23 cellular contexts compared by ENCODE assay signal in genomic region chr14:100219126-100219785, GRCh38. TPM values are rescaled to one million over a fixed set of nuclear protein-coding genes. Genes with fewer than 3 reads are reported as not detected.
A peak's percentile ranks its signal among the peaks of the same experiment; 100 is the strongest.
DNase-seq lines count a peak whose midpoint lies in the region; ATAC-seq, FAIRE-seq and TF ChIP-seq lines count a peak whose summit lies in the region.
"Had no signal": no experiment of that assay in that cellular context is flagged by ENCODE, and none has a peak within 500 bp of the region (broad histone marks: within the 10 kb centered on the region; RNA-seq: fewer than 3 reads in every experiment).

No MANE protein-coding gene starts in this region.

- H3K23ac ChIP-seq in neuronal stem cell (ENCODE audit: low read depth, low read length, poor library complexity), result no peak overlapping the region

- no peak overlapping the region for H3K4me3 ChIP-seq in spleen
- H3K4me3 ChIP-seq in hepatocyte, result no peak overlapping the region
- H3K4me3 ChIP-seq in neuronal stem cell (ENCODE audit: low read length in 2 of 2), result no peak overlapping the region
- H3K4me3 ChIP-seq: coronary artery, sigmoid colon had no signal

- no peak for FAIRE-seq in GM12892 (lab: Jason Lieb, UNC)
- FAIRE-seq: G401.6 had no signal

- 87 to 98% (median 94%) methylated on average over 4 of the region's 4 CpGs for WGBS in spleen, 5 donors
- 96% methylated on average over 4 of the region's 4 CpGs for WGBS in hepatocyte (ENCODE audit: low lambda C conversion rate, missing lambda C conversion rate)
- WGBS in neuronal stem cell (ENCODE audit: extremely low coverage in 2 of 2, insufficient read length in 2 of 2, insufficient replicate concordance in 1 of 2), 2 donors, result no CpG with 5 or more reads among the region's 4 CpGs

- H3K36me3 ChIP-seq in spleen, result no peaks in the 10 kb centered on the region
- no peaks in the 10 kb centered on the region for H3K36me3 ChIP-seq in hepatocyte (replicated peaks; ENCODE audit: insufficient read depth, low read depth)
- H3K36me3 ChIP-seq in neuronal stem cell (replicated peaks in 1 of 2; ENCODE audit: control insufficient read depth in 2 of 2, insufficient read depth in 2 of 2, low read length in 2 of 2), result no peaks in the 10 kb centered on the region
- H3K36me3 ChIP-seq: sigmoid colon had no signal

- H3K9me2 ChIP-seq in hepatocyte (replicated peaks; ENCODE audit: insufficient read depth), result no peaks in the 10 kb centered on the region

- H2BK12ac ChIP-seq in neuronal stem cell (ENCODE audit: low read length), result no peak overlapping the region

- DNase-seq in activated naive CD4-positive, alpha-beta T cell treated with anti-CD3 and anti-CD28 coated beads, Interleukin-2, amount 10 ng/mL, durations not matched to agents 7 days and 5 days, result no peak
- no peak for DNase-seq in activated naive CD4-positive, alpha-beta T cell (lab: John Stamatoyannopoulos, UW)
- DNase-seq in T-cell (no peak), fibroblast of peridontal ligament (ENCODE audit: extremely low read depth) (peak; percentile 37), spleen (peak; percentile 20), GM12892 (ENCODE audit: insufficient read length) (no peak), hepatocyte (ENCODE audit: low spot score) (no peak), neuronal stem cell (ENCODE audit: low spot score) (no peak)
- DNase-seq: ACHN; activated naive CD4-positive, alpha-beta T cell treated with anti-CD3 and anti-CD28 coated beads for 36 hours; activated T-cell treated with anti-CD3 and anti-CD28 coated beads, Interleukin-2, amount 50 U/mL, for 1 hour; endodermal cell; H7; left cardiac atrium; naive B cell; NCI-H187; NCI-H69; sigmoid colon had no signal

- H3K9me3 ChIP-seq in spleen, result no peaks in the 10 kb centered on the region
- H3K9me3 ChIP-seq in hepatocyte (ENCODE audit: low read depth), result no peaks in the 10 kb centered on the region
- no peaks in the 10 kb centered on the region for H3K9me3 ChIP-seq in neuronal stem cell (replicated peaks in 1 of 2; ENCODE audit: control insufficient read depth in 2 of 2, insufficient read depth in 1 of 2, low read depth in 1 of 2, low read length in 2 of 2)
- H3K9me3 ChIP-seq: sigmoid colon had no signal

- POLR2A ChIA-PET in T-cell (lab: Charles Lee), result interaction anchor here in 1 of 2 donors (0.6 to 0.7 kb wide), 2 partner anchors 18 to 57 kb away, joined by 3 to 9 read pairs; no protein-coding TSS in a partner anchor

- peaks cover 12 to 59% (median 44%) of the 10 kb centered on the region in 6 donors for H3K4me1 ChIP-seq in spleen
- H3K4me1 ChIP-seq in hepatocyte (ENCODE audit: insufficient read depth), result peaks cover 40% of the 10 kb centered on the region
- H3K4me1 ChIP-seq in neuronal stem cell (ENCODE audit: control insufficient read depth in 2 of 2, insufficient read depth in 1 of 2, low read depth in 1 of 2, low read length in 2 of 2), result peaks cover 32 to 35% of the 10 kb centered on the region in 2 donors

- no peaks in the 10 kb centered on the region for H4K20me1 ChIP-seq in hepatocyte (ENCODE audit: insufficient read depth, poor library complexity, severe bottlenecking)

- TF ChIP-seq POLR2A in spleen (IDR thresholded peaks at IDR 0.05), result no peak
- TF ChIP-seq POLR2A in GM12892 (IDR thresholded peaks at IDR 0.05; ENCODE audit: low read depth, low read length), result no peak

- no peak overlapping the region for H3K18ac ChIP-seq in neuronal stem cell (ENCODE audit: low read length)

- no peak overlapping the region for H4K91ac ChIP-seq in neuronal stem cell (ENCODE audit: low read depth, low read length, poor library complexity)

- H2AFZ ChIP-seq in hepatocyte (no peak overlapping the region), neuronal stem cell (ENCODE audit: low read length) (no peak overlapping the region)
- H2AFZ ChIP-seq: parathyroid adenoma had no signal

- H3K27ac Mint-ChIP-seq in activated naive CD4-positive, alpha-beta T cell treated with anti-CD3 and anti-CD28 coated beads, Interleukin-2, amount 10 ng/mL, durations not matched to agents 7 days and 5 days, result peak overlapping the region; percentile 8
- H3K27ac Mint-ChIP-seq in T-cell, result peak overlapping the region; percentile 51 to 75
- H3K27ac Mint-ChIP-seq: activated naive CD4-positive, alpha-beta T cell treated with anti-CD3 and anti-CD28 coated beads for 36 hours; endodermal cell; type B pancreatic cell had no signal

- H3K4me1 Mint-ChIP-seq in activated naive CD4-positive, alpha-beta T cell treated with anti-CD3 and anti-CD28 coated beads, Interleukin-2, amount 10 ng/mL, durations not matched to agents 7 days and 5 days, result peaks cover 24% of the 10 kb centered on the region
- H3K4me1 Mint-ChIP-seq in T-cell, result peaks cover 15 to 29% (median 17%) of the 10 kb centered on the region in 3 donors

- H3K79me2 ChIP-seq in hepatocyte, result peaks cover 49% of the 10 kb centered on the region

- no peak for TF ChIP-seq CTCF in spleen (IDR thresholded peaks at IDR 0.05 in 8 of 11, conservative IDR thresholded peaks at IDR 0.05 in 3 of 11)
- no peak for TF ChIP-seq CTCF in hepatocyte (IDR thresholded peaks at IDR 0.05; ENCODE audit: poor library complexity)

- H3K36me3 Mint-ChIP-seq in activated naive CD4-positive, alpha-beta T cell treated with anti-CD3 and anti-CD28 coated beads, Interleukin-2, amount 10 ng/mL, durations not matched to agents 7 days and 5 days, result peaks cover 3% of the 10 kb centered on the region
- H3K36me3 Mint-ChIP-seq in T-cell, result no peaks in the 10 kb centered on the region
- H3K36me3 Mint-ChIP-seq: naive B cell, type B pancreatic cell had no signal

- H3K14ac ChIP-seq in neuronal stem cell (ENCODE audit: low read length), result no peak overlapping the region

- no peak overlapping the region for H2AK5ac ChIP-seq in neuronal stem cell (ENCODE audit: low read depth, low read length)

- H3K27me3 Mint-ChIP-seq in activated naive CD4-positive, alpha-beta T cell treated with anti-CD3 and anti-CD28 coated beads, Interleukin-2, amount 10 ng/mL, durations not matched to agents 7 days and 5 days, result peaks cover 4% of the 10 kb centered on the region
- H3K27me3 Mint-ChIP-seq in T-cell, result no peaks in the 10 kb centered on the region
- H3K27me3 Mint-ChIP-seq: naive B cell, type B pancreatic cell had no signal

- intact Hi-C loops in spleen (cut with DNase I; ENCODE audit: low total_unique reads), result no loop called here

- no peak overlapping the region for H2BK15ac ChIP-seq in neuronal stem cell (ENCODE audit: low read length)

- no peak overlapping the region for H3K4me3 Mint-ChIP-seq in activated naive CD4-positive, alpha-beta T cell treated with anti-CD3 and anti-CD28 coated beads, Interleukin-2, amount 10 ng/mL, durations not matched to agents 7 days and 5 days
- no peak overlapping the region for H3K4me3 Mint-ChIP-seq in T-cell
- H3K4me3 Mint-ChIP-seq: activated naive CD4-positive, alpha-beta T cell treated with anti-CD3 and anti-CD28 coated beads for 36 hours; endodermal cell; naive B cell; type B pancreatic cell had no signal

- H3K9me3 Mint-ChIP-seq in activated naive CD4-positive, alpha-beta T cell treated with anti-CD3 and anti-CD28 coated beads, Interleukin-2, amount 10 ng/mL, durations not matched to agents 7 days and 5 days, result no peaks in the 10 kb centered on the region
- H3K9me3 Mint-ChIP-seq in T-cell, result no peaks in the 10 kb centered on the region
- H3K9me3 Mint-ChIP-seq: activated naive CD4-positive, alpha-beta T cell treated with anti-CD3 and anti-CD28 coated beads for 36 hours; endodermal cell; naive B cell; type B pancreatic cell had no signal

- no peak overlapping the region for H3K9ac ChIP-seq in neuronal stem cell (ENCODE audit: low read depth, low read length, poor library complexity)
- H3K9ac ChIP-seq: parathyroid adenoma had no signal

- no peak overlapping the region for H2BK5ac ChIP-seq in neuronal stem cell (ENCODE audit: low read length)

- peaks cover 5% of the 10 kb centered on the region for H3K79me1 ChIP-seq in neuronal stem cell (ENCODE audit: low read depth, low read length)

- CTCF ChIA-PET in activated naive CD4-positive, alpha-beta T cell treated with anti-CD3 and anti-CD28 coated beads, Interleukin-2, amount 10 ng/mL, durations not matched to agents 7 days and 5 days (lab: Charles Lee), result interaction anchor here (0.7 to 7.7 kb wide), 3 partner anchors 9 to 66 kb away, joined by 3 to 58 read pairs (median 4); no protein-coding TSS in a partner anchor
- CTCF ChIA-PET in T-cell (lab: Charles Lee), result interaction anchor here in 1 of 2 donors (0.6 to 1.0 kb wide), 2 partner anchors 22 to 224 kb away, joined by 3 read pairs; no protein-coding TSS in a partner anchor

- H3K4ac ChIP-seq in neuronal stem cell (ENCODE audit: low read length), result no peak overlapping the region

- no peak overlapping the region for H4K8ac ChIP-seq in neuronal stem cell (ENCODE audit: low read depth, low read length)

- no peak overlapping the region for H3K27ac ChIP-seq in spleen
- H3K27ac ChIP-seq in hepatocyte, result no peak overlapping the region
- H3K27ac ChIP-seq in neuronal stem cell (replicated peaks; ENCODE audit: low read length), result no peak overlapping the region
- H3K27ac ChIP-seq: C4-2B, coronary artery, parathyroid adenoma, sigmoid colon had no signal

- H3K27me3 ChIP-seq in spleen (replicated peaks in 1 of 7), result no peaks in the 10 kb centered on the region
- H3K27me3 ChIP-seq in hepatocyte, result no peaks in the 10 kb centered on the region
- H3K27me3 ChIP-seq in neuronal stem cell (ENCODE audit: control insufficient read depth in 3 of 3, insufficient read depth in 3 of 3, low read depth in 1 of 3, low read length in 3 of 3), result no peaks in the 10 kb centered on the region
- H3K27me3 ChIP-seq: sigmoid colon had no signal

- H2BK120ac ChIP-seq in neuronal stem cell (ENCODE audit: low read depth, low read length), result no peak overlapping the region

- no peak for ATAC-seq in T-cell (replicated peaks in 1 of 4)
- ATAC-seq: left cardiac atrium had no signal

- H3K4me2 ChIP-seq in hepatocyte (no peak overlapping the region), neuronal stem cell (ENCODE audit: insufficient read depth, low read length, poor library complexity, severe bottlenecking) (no peak overlapping the region)

RNA-seq across cellular contexts. Expression of gene YY1, which starts 19.7 kb away (rescaled TPM):
- 10 to 100 TPM; 67.5 to 86.5 (median 74.2) TPM for total RNA-seq in T-cell
- total RNA-seq in spleen, result 10 to 100 TPM; 53.7 to 64.1 (median 58.3) TPM
- polyA plus RNA-seq in spleen, result 10 to 100 TPM; 28.4 to 34.1 (median 31.0) TPM
- 56.6 TPM for polyA plus RNA-seq in GM12892 (2012; ENCODE audit: missing spikeins)
- total RNA-seq in hepatocyte, result 52.6 and 58.5 TPM in 2 replicates
- 27.3 and 32.6 TPM in 2 replicates for polyA plus RNA-seq in hepatocyte
- polyA plus RNA-seq in neuronal stem cell (2013, experiment 1 of 2), result 115 TPM
- polyA plus RNA-seq in neuronal stem cell (2013, experiment 2 of 2), result 129 TPM

RNA-seq across cellular contexts. Expression of gene DEGS2, which starts 59.8 kb away (rescaled TPM):
- total RNA-seq in T-cell, result under 1 TPM in 4 of 5 donors, not detected in 1; 0.19 to 0.79 (median 0.49) TPM
- 1 to 10 TPM in 5 of 7 donors, under 1 TPM in 2; 0.33 to 3.2 (median 1.3) TPM for total RNA-seq in spleen
- 1 to 10 TPM; 1.1 to 2.8 (median 1.5) TPM for polyA plus RNA-seq in spleen
- polyA plus RNA-seq in GM12892 (2012; ENCODE audit: missing spikeins), result 0.17 TPM
- 1.8 and 5.3 TPM in 2 replicates for total RNA-seq in hepatocyte
- polyA plus RNA-seq in hepatocyte, result 7.7 and 11.8 TPM in 2 replicates
- polyA plus RNA-seq in neuronal stem cell (2013, experiment 1 of 2), result 0.11 TPM
- polyA plus RNA-seq in neuronal stem cell (2013, experiment 2 of 2), result 0.07 TPM
- total RNA-seq: H7 had no signal

Comparison
In these comparisons a context has a peak if more than half of its experiments do, and no peak if none do; other contexts are left out.
1. DNase-seq: peak in fibroblast of peridontal ligament (single experiment) and spleen (single experiment); none in activated naive CD4-positive, alpha-beta T cell treated with anti-CD3 and anti-CD28 coated beads, Interleukin-2, amount 10 ng/mL, durations not matched to agents 7 days and 5 days (single experiment), activated naive CD4-positive, alpha-beta T cell (0 of 4), T-cell (0 of 34), GM12892 (single experiment), hepatocyte (single experiment) and neuronal stem cell (single experiment).